32 cellular contexts compared by ENCODE assay signal in genomic region chr20:15022921-15023320, GRCh38.
"Had no signal": no experiment of that assay in that cellular context is flagged by ENCODE, and none has a peak within 500 bp of the region (broad histone marks: within the 10 kb centered on the region; RNA-seq: fewer than 3 reads in every experiment).

No MANE protein-coding gene starts in this region.

- H3K4me3 ChIP-seq: K562, MG63, PC-9 had no signal

- H3K27ac ChIP-seq: brain microvascular endothelial cell, PC-9, RWPE1, WERI-Rb-1 had no signal

- DNase-seq: activated CD4-positive, alpha-beta T cell treated with anti-CD3 and anti-CD28 coated beads for 1 hour; activated CD4-positive, alpha-beta T cell treated with anti-CD3 and anti-CD28 coated beads for 48 hours; activated CD4-positive, CD25-positive, alpha-beta regulatory T cell; activated CD8-positive, alpha-beta T cell treated with anti-CD3 and anti-CD28 coated beads for 36 hours; activated naive CD4-positive, alpha-beta T cell treated with anti-CD3 and anti-CD28 coated beads, Interleukin-2, amount 50 U/mL, for 16 hours; activated naive CD8-positive, alpha-beta T cell treated with anti-CD3 and anti-CD28 coated beads for 36 hours; activated T-cell treated with anti-CD3 and anti-CD28 coated beads, Interleukin-2, amount 50 U/mL, for 24 hours; amniotic stem cell; aorta; brain microvascular endothelial cell; MG63; NCI-H1048; NCI-H1105 treated with DMSO at 0.1 percent for 48 hours; NCI-H1436; NCI-H1694; NCI-H1930; NCI-H2081 treated with DMSO at 0.1 percent for 48 hours; NCI-H345; NCI-H510A; NCI-H526; NCI-H748 treated with DMSO at 0.1 percent for 48 hours; NK-92 treated with Interleukin-12 subunit alpha and Interleukin-12 subunit beta, amount 100 ng/mL, for 24 hours; PC-9; Right ventricle myocardium superior; SW 1271; T-helper 1 cell; T-helper 2 cell; T-helper 9 cell; WERI-Rb-1 had no signal

- FAIRE-seq: K562, RCC 7860 had no signal

- H3K4me2 ChIP-seq: PC-9 had no signal

- H3K36me3 ChIP-seq: brain microvascular endothelial cell, MG63, WERI-Rb-1 had no signal

- H3K9me3 ChIP-seq: MG63 had no signal

- H2AFZ ChIP-seq: PC-9 had no signal

- H3K27me3 ChIP-seq: brain microvascular endothelial cell, MG63 had no signal

- ATAC-seq: activated CD8-positive, alpha-beta T cell treated with anti-CD3 and anti-CD28 coated beads for 36 hours; K562 had no signal
